ENCODE assay signal across 8 cellular contexts in the genomic region with DNA sequence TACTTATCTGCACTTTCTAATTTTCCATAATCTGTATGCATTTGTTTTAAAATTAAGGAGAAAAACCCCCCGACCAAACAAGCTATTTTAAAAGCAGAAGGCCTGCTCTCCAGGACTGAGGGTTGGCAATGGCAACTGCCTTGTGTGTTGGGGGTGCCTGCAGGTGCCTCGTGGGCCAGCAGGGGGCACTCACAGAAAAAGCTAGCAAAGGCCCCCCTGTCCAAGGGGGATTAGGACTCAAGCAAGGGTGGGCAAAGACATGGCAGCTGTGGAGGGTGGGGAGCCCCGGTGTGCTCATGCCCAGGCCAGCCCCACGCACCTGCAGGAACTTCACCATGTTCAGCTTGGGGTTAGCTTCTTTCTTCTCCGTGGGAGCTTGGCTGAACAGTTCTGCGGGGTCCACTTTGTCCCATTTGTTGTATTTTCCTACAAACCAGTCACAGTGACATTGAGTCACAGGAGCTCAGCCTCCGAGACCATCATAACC. TPM values are rescaled to one million over a fixed set of nuclear protein-coding genes. Genes with fewer than 3 reads are reported as not detected.
A peak's percentile ranks its signal among the peaks of the same experiment; 100 is the strongest.
DNase-seq lines count a peak whose midpoint lies in the region; ATAC-seq and TF ChIP-seq lines count a peak whose summit lies in the region.

No MANE protein-coding gene starts in this region.

- H3K36me3 ChIP-seq in endodermal cell (ENCODE audit: control insufficient read depth, insufficient read depth, low read length) = peaks cover 79% of the 10 kb centered on the region
- no peaks in the 10 kb centered on the region for H3K36me3 ChIP-seq in neural cell (ENCODE audit: insufficient read depth, low read length)

- TF ChIP-seq RAD21 in neural cell (conservative IDR thresholded peaks at IDR 0.05) = peak; percentile 67

- H3K79me2 ChIP-seq in neural cell (replicated peaks; ENCODE audit: insufficient read depth, low read length) = no peaks in the 10 kb centered on the region

- TF ChIP-seq EP300 in neural cell (conservative IDR thresholded peaks at IDR 0.05; ENCODE audit: poor library complexity, severe bottlenecking) = no peak

- peak; percentile 94 for TF ChIP-seq CTCF in endodermal cell (conservative IDR thresholded peaks at IDR 0.05)
- peak; percentile 71 for TF ChIP-seq CTCF in neural cell (IDR thresholded peaks at IDR 0.05; ENCODE audit: poor library complexity, severe bottlenecking)

- 87% methylated on average over 3 to 7 of the region's 7 CpGs for WGBS in endodermal cell (ENCODE audit: insufficient coverage in 1 of 2, insufficient read length in 1 of 2), 2 experiments

- ATAC-seq in GM21528 (IDR thresholded peaks at IDR 0.05; ENCODE audit: low FRiP score, unreplicated experiment) = no peak
- ATAC-seq in HG02678 (IDR thresholded peaks at IDR 0.05; ENCODE audit: unreplicated experiment) = no peak

- no peaks in the 10 kb centered on the region for H4K20me1 ChIP-seq in neural cell (ENCODE audit: insufficient read depth)

- DNase-seq in COLO668 (lab: John Stamatoyannopoulos, UW; ENCODE audit: unreplicated experiment) = peak; percentile 23
- peak; percentile 66 for DNase-seq in KBM-7
- DNase-seq in activated CD4-positive, alpha-beta T cell treated with anti-CD3 and anti-CD28 coated beads, Interleukin-2, amount 50 U/mL, for 4 hours = peak; percentile 42 to 45
- DNase-seq in endodermal cell = peak; percentile 89
- no peak for DNase-seq in DMS153 treated with DMSO at 0.1 percent for 48 hours (lab: John Stamatoyannopoulos, UW; ENCODE audit: unreplicated experiment)

- in situ Hi-C loops in KBM-7 (cut with MboI; ENCODE audit: low pct_unique_long_range_greater_than_20kb, low sequenced_read_pairs) = no loop called here

- H3K4me3 ChIP-seq in endodermal cell (ENCODE audit: low read length) = no peak overlapping the region
- no peak overlapping the region for H3K4me3 ChIP-seq in neural cell (ENCODE audit: low read length)

- H3K27me3 Mint-ChIP-seq in endodermal cell (ENCODE audit: insufficient read depth) = no peaks in the 10 kb centered on the region

- no peak overlapping the region for H3K9ac ChIP-seq in endodermal cell (ENCODE audit: extremely low read depth, low read length, poor library complexity, severe bottlenecking)
- H3K9ac ChIP-seq in neural cell (ENCODE audit: low read length) = no peak overlapping the region

- no peaks in the 10 kb centered on the region for H3K9me2 ChIP-seq in neural cell (ENCODE audit: insufficient read depth, low read length)

- H3K4me3 Mint-ChIP-seq in endodermal cell = no peak overlapping the region

- H3K4me1 Mint-ChIP-seq in endodermal cell = no peaks in the 10 kb centered on the region

- H3K27ac ChIP-seq in endodermal cell (ENCODE audit: low read depth, low read length) (no peak overlapping the region), neural cell (ENCODE audit: low read length) (no peak overlapping the region)

- H3K27me3 ChIP-seq in endodermal cell (ENCODE audit: control insufficient read depth, insufficient read depth, low read length, poor library complexity, severe bottlenecking) (no peaks in the 10 kb centered on the region), neural cell (ENCODE audit: insufficient read depth, low read depth, low read length) (no peaks in the 10 kb centered on the region)

- no peaks in the 10 kb centered on the region for H3F3A ChIP-seq in neural cell (ENCODE audit: insufficient read depth, low read length, poor library complexity, severe bottlenecking)

- H3K4me1 ChIP-seq in endodermal cell (ENCODE audit: control insufficient read depth, insufficient read depth, low read length) = no peaks in the 10 kb centered on the region

- H3K4me2 ChIP-seq in neural cell (ENCODE audit: low read length) = no peak overlapping the region

- H3K36me3 Mint-ChIP-seq in endodermal cell (ENCODE audit: low read depth) = peaks cover 67% of the 10 kb centered on the region

- H3K9me3 Mint-ChIP-seq in endodermal cell = no peaks in the 10 kb centered on the region

- no peak overlapping the region for H2AFZ ChIP-seq in neural cell (ENCODE audit: low read depth, low read length)

- no peaks in the 10 kb centered on the region for H3K9me3 ChIP-seq in endodermal cell (ENCODE audit: control insufficient read depth, low read length)
- H3K9me3 ChIP-seq in neural cell (ENCODE audit: low read length) = no peaks in the 10 kb centered on the region

- H3K27ac Mint-ChIP-seq in endodermal cell = no peak overlapping the region

TF ChIP-seq in neural cell, 6 proteins besides CTCF, POLR2A, EP300 and RAD21:
- TF ChIP-seq TAF1 (IDR thresholded peaks at IDR 0.05; ENCODE audit: low read depth) (no peak), EZH2 (IDR thresholded peaks at IDR 0.05; ENCODE audit: borderline replicate concordance, insufficient read depth, low read length, poor library complexity, severe bottlenecking) (no peak), POLR2AphosphoS5 (IDR thresholded peaks at IDR 0.05) (no peak), SMC3 (conservative IDR thresholded peaks at IDR 0.05; ENCODE audit: poor library complexity) (peak; percentile 74), MXI1 (conservative IDR thresholded peaks at IDR 0.05; ENCODE audit: poor library complexity, severe bottlenecking) (no peak)
- TF ChIP-seq, protein P1, sequence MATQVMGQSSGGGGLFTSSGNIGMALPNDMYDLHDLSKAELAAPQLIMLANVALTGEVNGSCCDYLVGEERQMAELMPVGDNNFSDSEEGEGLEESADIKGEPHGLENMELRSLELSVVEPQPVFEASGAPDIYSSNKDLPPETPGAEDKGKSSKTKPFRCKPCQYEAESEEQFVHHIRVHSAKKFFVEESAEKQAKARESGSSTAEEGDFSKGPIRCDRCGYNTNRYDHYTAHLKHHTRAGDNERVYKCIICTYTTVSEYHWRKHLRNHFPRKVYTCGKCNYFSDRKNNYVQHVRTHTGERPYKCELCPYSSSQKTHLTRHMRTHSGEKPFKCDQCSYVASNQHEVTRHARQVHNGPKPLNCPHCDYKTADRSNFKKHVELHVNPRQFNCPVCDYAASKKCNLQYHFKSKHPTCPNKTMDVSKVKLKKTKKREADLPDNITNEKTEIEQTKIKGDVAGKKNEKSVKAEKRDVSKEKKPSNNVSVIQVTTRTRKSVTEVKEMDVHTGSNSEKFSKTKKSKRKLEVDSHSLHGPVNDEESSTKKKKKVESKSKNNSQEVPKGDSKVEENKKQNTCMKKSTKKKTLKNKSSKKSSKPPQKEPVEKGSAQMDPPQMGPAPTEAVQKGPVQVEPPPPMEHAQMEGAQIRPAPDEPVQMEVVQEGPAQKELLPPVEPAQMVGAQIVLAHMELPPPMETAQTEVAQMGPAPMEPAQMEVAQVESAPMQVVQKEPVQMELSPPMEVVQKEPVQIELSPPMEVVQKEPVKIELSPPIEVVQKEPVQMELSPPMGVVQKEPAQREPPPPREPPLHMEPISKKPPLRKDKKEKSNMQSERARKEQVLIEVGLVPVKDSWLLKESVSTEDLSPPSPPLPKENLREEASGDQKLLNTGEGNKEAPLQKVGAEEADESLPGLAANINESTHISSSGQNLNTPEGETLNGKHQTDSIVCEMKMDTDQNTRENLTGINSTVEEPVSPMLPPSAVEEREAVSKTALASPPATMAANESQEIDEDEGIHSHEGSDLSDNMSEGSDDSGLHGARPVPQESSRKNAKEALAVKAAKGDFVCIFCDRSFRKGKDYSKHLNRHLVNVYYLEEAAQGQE (IDR thresholded peaks at IDR 0.05; ENCODE audit: borderline replicate concordance) = no peak

RNA-seq across cellular contexts. Expression of a gene that starts 10.3 kb away (rescaled TPM):
- 10 to 100 TPM; 68.8 to 71.9 TPM for total RNA-seq in endodermal cell
- polyA plus RNA-seq in endodermal cell (2013, experiment 1 of 2) = 61.4 TPM
- 49.3 TPM for polyA plus RNA-seq in endodermal cell (2013, experiment 2 of 2)
- polyA plus RNA-seq in neural cell = 33.7 and 37.9 TPM in 2 replicates
- 36.3 and 38.9 TPM in 2 replicates for polyA minus RNA-seq in neural cell

RNA-seq across cellular contexts. Expression of a gene that starts 19.7 kb away (rescaled TPM):
- 10 to 100 TPM; 37.6 to 49.2 TPM for total RNA-seq in endodermal cell
- polyA plus RNA-seq in endodermal cell (2013, experiment 1 of 2) = 20.3 TPM
- 18.3 TPM for polyA plus RNA-seq in endodermal cell (2013, experiment 2 of 2)
- polyA plus RNA-seq in neural cell = 28.3 and 29.7 TPM in 2 replicates
- 36.8 and 44.8 TPM in 2 replicates for polyA minus RNA-seq in neural cell
